In the genomic region with DNA sequence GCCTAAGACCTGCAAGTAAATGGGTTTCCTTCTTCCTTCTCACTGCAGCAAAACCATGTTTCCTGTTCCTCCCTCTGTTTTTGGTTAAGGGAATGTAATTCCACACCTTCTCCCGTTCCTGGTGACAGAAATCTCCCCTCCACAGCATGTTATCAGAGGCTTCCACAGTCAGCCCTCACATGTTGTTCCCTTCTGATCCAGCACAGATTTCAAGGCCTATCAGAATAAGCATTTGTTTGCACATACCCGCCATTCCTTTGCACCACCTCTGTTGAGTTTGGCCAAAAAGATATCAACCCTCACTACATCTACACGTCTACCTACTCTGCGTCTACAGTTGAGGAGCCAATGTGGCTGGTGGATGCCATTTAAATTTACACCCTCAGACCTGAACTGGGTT, we compare ENCODE assay signal across 19 cellular contexts.
DNase-seq lines count a peak whose midpoint lies in the region; ATAC-seq and TF ChIP-seq lines count a peak whose summit lies in the region.
"Had no signal": no experiment of that assay in that cellular context is flagged by ENCODE, and none has a peak within 500 bp of the region (broad histone marks: within the 10 kb centered on the region; RNA-seq: fewer than 3 reads in every experiment).

No MANE protein-coding gene starts in this region.

- H3K9ac ChIP-seq in OCI-LY3 (ENCODE audit: low read length) (no peak overlapping the region), mesendoderm (ENCODE audit: low read length) (no peak overlapping the region)
- H3K9ac ChIP-seq: BLaER1 had no signal

- H3K9me3 Mint-ChIP-seq in type B pancreatic cell (no peaks in the 10 kb centered on the region), CD14-positive monocyte (peaks cover 4 to 18% (median 10%) of the 10 kb centered on the region in 7 donors)
- peaks cover 18% of the 10 kb centered on the region for H3K9me3 Mint-ChIP-seq in activated T-cell treated with anti-CD3 and anti-CD28 coated beads, Interleukin-2, amount 50 U/mL, for 4 hours

- no peaks in the 10 kb centered on the region for H3K9me3 ChIP-seq in OCI-LY3 (ENCODE audit: insufficient read depth, low read length)
- H3K9me3 ChIP-seq: BE2C, BLaER1, Caco-2 had no signal

- H4K5ac ChIP-seq in mesendoderm (ENCODE audit: low read length): no peak overlapping the region

- no peak for TF ChIP-seq CTCF in OCI-LY3 (IDR thresholded peaks at IDR 0.05; ENCODE audit: low read depth, low read length)
- no peak for TF ChIP-seq CTCF in type B pancreatic cell (conservative IDR thresholded peaks at IDR 0.05)
- no peak for TF ChIP-seq CTCF in CD14-positive monocyte (IDR thresholded peaks at IDR 0.05)

- no peak overlapping the region for H3K27ac ChIP-seq in OCI-LY3 (ENCODE audit: low read length)
- no peak overlapping the region for H3K27ac ChIP-seq in mesendoderm (ENCODE audit: low read depth, low read length)
- H3K27ac ChIP-seq: BLaER1 had no signal

- H3K4me1 Mint-ChIP-seq in type B pancreatic cell (ENCODE audit: unreplicated experiment) (no peaks in the 10 kb centered on the region), CD14-positive monocyte (no peaks in the 10 kb centered on the region)
- no peaks in the 10 kb centered on the region for H3K4me1 Mint-ChIP-seq in activated T-cell treated with anti-CD3 and anti-CD28 coated beads, Interleukin-2, amount 50 U/mL, for 4 hours (ENCODE audit: low read depth)

- intact Hi-C loops in CD14-positive monocyte (cut with micrococcal nuclease): no loop called here

- H3K27me3 ChIP-seq in OCI-LY3 (ENCODE audit: low read depth, low read length): no peaks in the 10 kb centered on the region
- no peaks in the 10 kb centered on the region for H3K27me3 ChIP-seq in mesendoderm (ENCODE audit: insufficient read depth, low read length, poor library complexity)
- H3K27me3 ChIP-seq: BE2C, BLaER1 had no signal

- H3K79me2 ChIP-seq in OCI-LY3 (ENCODE audit: low read length) (no peaks in the 10 kb centered on the region), mesendoderm (ENCODE audit: control insufficient read depth, insufficient read depth, low read length) (no peaks in the 10 kb centered on the region)

- H3K4me3 ChIP-seq in OCI-LY3 (ENCODE audit: low read length) (no peak overlapping the region), mesendoderm (ENCODE audit: low read length) (no peak overlapping the region)
- H3K4me3 ChIP-seq: BLaER1, GM12878 had no signal

- no peak overlapping the region for H4K8ac ChIP-seq in mesendoderm (ENCODE audit: low read depth, low read length)

- H2BK15ac ChIP-seq in mesendoderm (replicated peaks; ENCODE audit: low read depth): no peak overlapping the region

- H3K79me1 ChIP-seq in mesendoderm (ENCODE audit: low read length): no peaks in the 10 kb centered on the region

- WGBS in mesendoderm (ENCODE audit: extremely low coverage, insufficient coverage, low lambda C conversion rate): no CpG with 5 or more reads among the region's 4 CpGs

- no peak overlapping the region for H3K23ac ChIP-seq in mesendoderm (ENCODE audit: low read length)

- no peak overlapping the region for H2BK5ac ChIP-seq in mesendoderm (ENCODE audit: low read length)

- peak overlapping the region; percentile 4 for H3K27ac Mint-ChIP-seq in type B pancreatic cell
- H3K27ac Mint-ChIP-seq in CD14-positive monocyte: peak overlapping the region in 2 of 7 donors; percentile 5 to 21
- H3K27ac Mint-ChIP-seq: CD4-positive, alpha-beta T cell; CD8-positive, alpha-beta T cell had no signal

- H3K18ac ChIP-seq in mesendoderm (ENCODE audit: low read length): no peak overlapping the region

- peak; percentile 2 for DNase-seq in mesendoderm
- DNase-seq in type B pancreatic cell (ENCODE audit: extremely low spot score, unreplicated experiment): no peak
- DNase-seq in activated T-cell treated with anti-CD3 and anti-CD28 coated beads, Interleukin-2, amount 50 U/mL, for 1 hour: no peak
- no peak for DNase-seq in activated T-cell treated with anti-CD3 and anti-CD28 coated beads, Interleukin-2, amount 50 U/mL, for 4 hours
- no peak for DNase-seq in CD14-positive monocyte (ENCODE audit: low spot score)
- DNase-seq: 8988T; ACHN; BE2C; C1 segment of cervical spinal cord; Caco-2; Calu3; CD4-positive, alpha-beta T cell; CD8-positive, alpha-beta T cell; DMS79 treated with DMSO at 0.1 percent for 48 hours; EL; GDM1 had no signal

- no peak for ATAC-seq in activated T-cell treated with anti-CD3 and anti-CD28 coated beads, Interleukin-2, amount 50 U/mL, for 4 hours
- ATAC-seq: CD8-positive, alpha-beta T cell; GM12878 had no signal

- no peak overlapping the region for H3K4me3 Mint-ChIP-seq in type B pancreatic cell
- no peak overlapping the region for H3K4me3 Mint-ChIP-seq in activated T-cell treated with anti-CD3 and anti-CD28 coated beads, Interleukin-2, amount 50 U/mL, for 4 hours
- H3K4me3 Mint-ChIP-seq in CD14-positive monocyte: no peak overlapping the region
- H3K4me3 Mint-ChIP-seq: CD4-positive, alpha-beta T cell; CD8-positive, alpha-beta T cell had no signal

- H3K4me2 ChIP-seq in OCI-LY3 (ENCODE audit: low read length) (no peak overlapping the region), mesendoderm (ENCODE audit: low read length) (no peak overlapping the region)
- H3K4me2 ChIP-seq: BLaER1 had no signal

- H3K27me3 Mint-ChIP-seq in type B pancreatic cell: no peaks in the 10 kb centered on the region
- no peaks in the 10 kb centered on the region for H3K27me3 Mint-ChIP-seq in activated T-cell treated with anti-CD3 and anti-CD28 coated beads, Interleukin-2, amount 50 U/mL, for 4 hours (ENCODE audit: low read depth)
- peaks cover 0 to 1% (median 0%) of the 10 kb centered on the region in 3 donors for H3K27me3 Mint-ChIP-seq in CD14-positive monocyte (ENCODE audit: low read depth in 3 of 3)
- H3K27me3 Mint-ChIP-seq: CD4-positive, alpha-beta T cell had no signal

- no peak overlapping the region for H2BK120ac ChIP-seq in mesendoderm (ENCODE audit: low read depth, low read length)

- no peak overlapping the region for H3K56ac ChIP-seq in mesendoderm (ENCODE audit: low read length)

- no peak overlapping the region for H3K4ac ChIP-seq in mesendoderm (ENCODE audit: low read depth, low read length)

- H3K36me3 Mint-ChIP-seq in type B pancreatic cell (no peaks in the 10 kb centered on the region), CD14-positive monocyte (no peaks in the 10 kb centered on the region)
- no peaks in the 10 kb centered on the region for H3K36me3 Mint-ChIP-seq in activated T-cell treated with anti-CD3 and anti-CD28 coated beads, Interleukin-2, amount 50 U/mL, for 4 hours (ENCODE audit: insufficient read depth)
- H3K36me3 Mint-ChIP-seq: CD8-positive, alpha-beta T cell had no signal

- H3K36me3 ChIP-seq in OCI-LY3 (replicated peaks; ENCODE audit: low read depth, low read length) (no peaks in the 10 kb centered on the region), mesendoderm (ENCODE audit: control insufficient read depth, insufficient read depth, low read length) (no peaks in the 10 kb centered on the region)
- H3K36me3 ChIP-seq: BE2C, BLaER1 had no signal

- no peak overlapping the region for H2AK5ac ChIP-seq in mesendoderm (ENCODE audit: low read length)

- peak overlapping the region; percentile 11; the same call in 1 of the 2 replicates for H2AFZ ChIP-seq in OCI-LY3 (ENCODE audit: low read depth, low read length)

- H3K4me1 ChIP-seq in OCI-LY3 (ENCODE audit: low read length) (peaks cover 11% of the 10 kb centered on the region), mesendoderm (ENCODE audit: control insufficient read depth, low read depth, low read length) (no peaks in the 10 kb centered on the region)
- H3K4me1 ChIP-seq: BE2C, BLaER1, Caco-2 had no signal

- no peaks in the 10 kb centered on the region for H4K20me1 ChIP-seq in OCI-LY3 (ENCODE audit: insufficient read depth, low read length)
- H4K20me1 ChIP-seq: BLaER1 had no signal
